Comparison of ENCODE assay signal across 1 cellular context in genomic region chr3:10115326-10116137, GRCh38.
TF ChIP-seq lines count a peak whose summit lies in the region.

Gene BRK1 (plus strand): TSS chr3:10115675. CDS start chr3:10115702, 27 bp downstream.

TF ChIP-seq in HepG2, 621 proteins besides CTCF, POLR2A, EP300 and RAD21 (continued from another document and continues in another):
- no peak for TF ChIP-seq ZNF770 (CRISPR knock-in tag; IDR thresholded peaks at IDR 0.05)
- no peak for TF ChIP-seq ZBTB40 (IDR thresholded peaks at IDR 0.05)
- peak; percentile 40; the same call in 1 of the 2 replicates for TF ChIP-seq ZBTB40 (CRISPR knock-in tag; IDR thresholded peaks at IDR 0.05)
- peak; percentile 88 for TF ChIP-seq HOXA3 (CRISPR knock-in tag; IDR thresholded peaks at IDR 0.05)
- TF ChIP-seq BRD4 (CRISPR knock-in tag; IDR thresholded peaks at IDR 0.05), result peak; percentile 96
- TF ChIP-seq CHCHD3 (CRISPR knock-in tag; IDR thresholded peaks at IDR 0.05), result no peak
- no peak for TF ChIP-seq JDP2 (CRISPR knock-in tag; IDR thresholded peaks at IDR 0.05; ENCODE audit: borderline replicate concordance)
- TF ChIP-seq ZNF564 (CRISPR knock-in tag; IDR thresholded peaks at IDR 0.05), result no peak
- TF ChIP-seq NBN (conservative IDR thresholded peaks at IDR 0.05), result no peak
- no peak for TF ChIP-seq ZBTB37 (CRISPR knock-in tag; IDR thresholded peaks at IDR 0.05)
- no peak for TF ChIP-seq PAF1 (CRISPR knock-in tag; IDR thresholded peaks at IDR 0.05)
- TF ChIP-seq ZNF362 (CRISPR knock-in tag; IDR thresholded peaks at IDR 0.05; ENCODE audit: borderline replicate concordance), result peak; percentile 42; the same call in 1 of the 2 replicates
- no peak for TF ChIP-seq ZNF720 (CRISPR knock-in tag; IDR thresholded peaks at IDR 0.05)
- TF ChIP-seq HNF4G (IDR thresholded peaks at IDR 0.05; ENCODE audit: borderline replicate concordance, low read depth, low read length), result no peak
- TF ChIP-seq HNF4G (CRISPR knock-in tag; IDR thresholded peaks at IDR 0.05; ENCODE audit: borderline replicate concordance, low read depth), result peak; percentile 64; the same call in 1 of the 2 replicates
- no peak for TF ChIP-seq HINFP (CRISPR knock-in tag; IDR thresholded peaks at IDR 0.05; ENCODE audit: low read depth)
- TF ChIP-seq ZNF558 (CRISPR knock-in tag; IDR thresholded peaks at IDR 0.05; ENCODE audit: borderline replicate concordance), result no peak
- no peak for TF ChIP-seq ZBTB46 (CRISPR knock-in tag; IDR thresholded peaks at IDR 0.05; ENCODE audit: borderline replicate concordance)
- TF ChIP-seq PHF8 (CRISPR knock-in tag; IDR thresholded peaks at IDR 0.05), result peak; percentile 82
- 0 out of 2 replicates have a peak, but pooled peaks have one; percentile 32 for TF ChIP-seq ZNF766 (CRISPR knock-in tag; IDR thresholded peaks at IDR 0.05; ENCODE audit: borderline replicate concordance)
- TF ChIP-seq ZBTB44 (CRISPR knock-in tag; IDR thresholded peaks at IDR 0.05), result no peak
- no peak for TF ChIP-seq SNAPC5 (CRISPR knock-in tag; IDR thresholded peaks at IDR 0.05; ENCODE audit: borderline replicate concordance)
- no peak for TF ChIP-seq ATF6 (CRISPR knock-in tag; conservative IDR thresholded peaks at IDR 0.05)
- TF ChIP-seq MEF2D (CRISPR knock-in tag; IDR thresholded peaks at IDR 0.05), result 0 out of 2 replicates have a peak, but pooled peaks have one; percentile 13
